In genomic region chr6:34912715-34913464, GRCh38 we compare ENCODE assay signal across 1 cellular context.
A peak's percentile ranks its signal among the peaks of the same experiment; 100 is the strongest.
TF ChIP-seq lines count a peak whose summit lies in the region.

No MANE protein-coding gene starts in this region.

TF ChIP-seq in GM12878, 131 proteins besides CTCF, POLR2A, EP300 and RAD21 (continues in another document):
- TF ChIP-seq NFXL1 (IDR thresholded peaks at IDR 0.05; ENCODE audit: borderline replicate concordance) = no peak
- no peak for TF ChIP-seq FOS (IDR thresholded peaks at IDR 0.05; ENCODE audit: borderline replicate concordance, extremely low read depth, insufficient read length)
- TF ChIP-seq ATF2 (IDR thresholded peaks at IDR 0.05; ENCODE audit: low read length) = peak; percentile 67; the same call in 1 of the 2 replicates
- TF ChIP-seq POU2F2 (IDR thresholded peaks at IDR 0.05; ENCODE audit: borderline replicate concordance, low read depth, low read length) = no peak
- no peak for TF ChIP-seq NKRF (conservative IDR thresholded peaks at IDR 0.05)
- TF ChIP-seq POLR2AphosphoS5 (IDR thresholded peaks at IDR 0.05; ENCODE audit: low read length) = no peak
- no peak for TF ChIP-seq CHD2 (IDR thresholded peaks at IDR 0.05; ENCODE audit: borderline replicate concordance, low read depth, low read length)
- TF ChIP-seq ATF7 (IDR thresholded peaks at IDR 0.05; ENCODE audit: low read depth) = peak; percentile 68
- peak; percentile 100 for TF ChIP-seq RUNX3 (IDR thresholded peaks at IDR 0.05; ENCODE audit: low read length)
- no peak for TF ChIP-seq ZNF687 (IDR thresholded peaks at IDR 0.05)
- TF ChIP-seq HDAC6 (IDR thresholded peaks at IDR 0.05; ENCODE audit: unreplicated experiment) = no peak
- TF ChIP-seq YY1 (IDR thresholded peaks at IDR 0.05; ENCODE audit: low read depth, low read length) = no peak
- TF ChIP-seq ZBTB11 (CRISPR knock-in tag; IDR thresholded peaks at IDR 0.05) = no peak
- no peak for TF ChIP-seq PAX8 (IDR thresholded peaks at IDR 0.05)
- no peak for TF ChIP-seq ZBTB33 (IDR thresholded peaks at IDR 0.05)
- TF ChIP-seq BCLAF1 (IDR thresholded peaks at IDR 0.05) = no peak
- no peak for TF ChIP-seq IRF4 (IDR thresholded peaks at IDR 0.05; ENCODE audit: low read depth, low read length)
- TF ChIP-seq NFIC (IDR thresholded peaks at IDR 0.05; ENCODE audit: low read depth, low read length) = peak; percentile 63; the same call in 1 of the 2 replicates
- no peak for TF ChIP-seq MXI1 (IDR thresholded peaks at IDR 0.05; ENCODE audit: low read depth, low read length)
- no peak for TF ChIP-seq JUND (IDR thresholded peaks at IDR 0.05; ENCODE audit: low read depth, low read length)
- no peak for TF ChIP-seq SMAD5 (IDR thresholded peaks at IDR 0.05; ENCODE audit: low read depth)
- peak; percentile 68 for TF ChIP-seq NR2F1 (conservative IDR thresholded peaks at IDR 0.05)
- TF ChIP-seq RCOR1 (conservative IDR thresholded peaks at IDR 0.05; ENCODE audit: low read depth, low read length) = no peak
- TF ChIP-seq CREB1 (IDR thresholded peaks at IDR 0.05; ENCODE audit: low read depth) = 0 out of 2 replicates have a peak, but pooled peaks have one; percentile 23
- TF ChIP-seq TCF7 (IDR thresholded peaks at IDR 0.05; ENCODE audit: borderline replicate concordance) = 0 out of 2 replicates have a peak, but pooled peaks have one; percentile 22
- no peak for TF ChIP-seq NR2C2 (IDR thresholded peaks at IDR 0.05; ENCODE audit: borderline replicate concordance, control insufficient read depth, insufficient read length, low read depth)
- no peak for TF ChIP-seq MEF2B (IDR thresholded peaks at IDR 0.05; ENCODE audit: partially characterized antibody, poor library complexity, severe bottlenecking)
- TF ChIP-seq NR2C1 (IDR thresholded peaks at IDR 0.05) = no peak
- 0 out of 2 replicates have a peak, but pooled peaks have one; percentile 28 for TF ChIP-seq CREM (IDR thresholded peaks at IDR 0.05; ENCODE audit: low read depth)
- TF ChIP-seq E2F8 (IDR thresholded peaks at IDR 0.05; ENCODE audit: low read depth, partially characterized antibody) = no peak
- no peak for TF ChIP-seq SMAD1 (IDR thresholded peaks at IDR 0.05; ENCODE audit: low read depth, partially characterized antibody)
- no peak for TF ChIP-seq BCL11A (IDR thresholded peaks at IDR 0.05; ENCODE audit: low read depth, low read length)
- peak; percentile 16; the same call in 1 of the 2 replicates for TF ChIP-seq RAD51 (IDR thresholded peaks at IDR 0.05)
- no peak for TF ChIP-seq REST (IDR thresholded peaks at IDR 0.05; ENCODE audit: low read depth, low read length)
- no peak for TF ChIP-seq SREBF2 (IDR thresholded peaks at IDR 0.05; ENCODE audit: low read length)
